15 cellular contexts compared by ENCODE assay signal in the genomic region with DNA sequence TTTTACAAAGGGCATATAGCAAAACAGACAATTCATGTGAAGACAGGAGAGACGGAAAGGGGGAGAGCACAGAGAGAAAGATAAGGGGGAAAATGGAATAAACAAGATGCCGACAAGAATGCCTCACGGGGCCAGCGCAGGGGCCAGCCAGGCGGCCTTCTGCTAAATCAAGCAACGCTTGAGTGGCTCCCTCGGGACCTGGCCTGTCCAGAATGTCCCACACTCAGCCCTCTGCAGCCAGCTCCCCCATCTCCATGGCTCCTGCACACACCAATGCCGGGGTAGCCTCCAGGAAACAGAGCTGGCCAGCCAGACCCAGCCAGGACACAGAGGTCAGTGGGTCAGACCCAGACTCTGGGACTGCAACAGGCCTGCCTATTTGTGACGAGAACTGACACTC.
DNase-seq lines count a peak whose midpoint lies in the region; ATAC-seq and TF ChIP-seq lines count a peak whose summit lies in the region.
"Had no signal": no experiment of that assay in that cellular context is flagged by ENCODE, and none has a peak within 500 bp of the region (broad histone marks: within the 10 kb centered on the region; RNA-seq: fewer than 3 reads in every experiment).

No MANE protein-coding gene starts in this region.

- TF ChIP-seq CTCF in cardiac muscle cell (IDR thresholded peaks at IDR 0.05; ENCODE audit: low read depth, low read length) (no peak), nephron progenitor cell (IDR thresholded peaks at IDR 0.05) (no peak), thyroid gland (IDR thresholded peaks at IDR 0.05) (no peak)

- peaks cover 3% of the 10 kb centered on the region for H3K36me3 Mint-ChIP-seq in nephron progenitor cell (ENCODE audit: low read depth)

- DNase-seq in amygdala (lab: John Stamatoyannopoulos, UW) (peak in 30 of 56 donors; percentile 7 to 73 (median 32)), cardiac muscle cell (ENCODE audit: low read depth in 1 of 2, low spot score in 1 of 2) (peak; percentile 42 to 71), nephron progenitor cell (peak; percentile 84), thyroid gland (peak; percentile 34 to 43), NCI-H2107 (lab: John Stamatoyannopoulos, UW) (no peak)
- DNase-seq: activated T-cell treated with anti-CD3 and anti-CD28 coated beads, Interleukin-2, amount 50 U/mL, for 48 hours; central memory CD4-positive, alpha-beta T cell; erythroblast; NCI-H2081 treated with DMSO at 0.1 percent for 48 hours; stomach had no signal

- ATAC-seq in HG02981 (IDR thresholded peaks at IDR 0.05; ENCODE audit: unreplicated experiment) (no peak), HG02588 (IDR thresholded peaks at IDR 0.05; ENCODE audit: unreplicated experiment) (no peak), GM19324 (IDR thresholded peaks at IDR 0.05; ENCODE audit: low FRiP score, unreplicated experiment) (no peak)
- ATAC-seq: activated CD4-positive, CD25-positive, alpha-beta regulatory T cell treated with anti-CD3 and anti-CD28 coated beads, Interleukin-2, amount 50 U/mL, for 24 hours had no signal

- H3K9me3 ChIP-seq in cardiac muscle cell (ENCODE audit: low read depth) (no peaks in the 10 kb centered on the region), thyroid gland (no peaks in the 10 kb centered on the region)
- H3K9me3 ChIP-seq: stomach had no signal

- H3K27ac ChIP-seq in cardiac muscle cell (peak overlapping the region; percentile 88), thyroid gland (peak overlapping the region in 1 of 3 donors; percentile 3)
- H3K27ac ChIP-seq: KMS-11 had no signal

- H3K4me1 ChIP-seq in cardiac muscle cell (ENCODE audit: low read depth) (peaks cover 25% of the 10 kb centered on the region), thyroid gland (no peaks in the 10 kb centered on the region)

- peaks cover 70% of the 10 kb centered on the region for H3K4me1 Mint-ChIP-seq in nephron progenitor cell

- H3K4me3 Mint-ChIP-seq in nephron progenitor cell: peak overlapping the region; percentile 68

- peaks cover 11% of the 10 kb centered on the region for H3K27me3 Mint-ChIP-seq in nephron progenitor cell (ENCODE audit: low read depth, poor library complexity)

- H3K36me3 ChIP-seq in cardiac muscle cell (no peaks in the 10 kb centered on the region), thyroid gland (no peaks in the 10 kb centered on the region)
- H3K36me3 ChIP-seq: stomach had no signal

- H3K27me3 ChIP-seq in cardiac muscle cell (no peaks in the 10 kb centered on the region), thyroid gland (no peaks in the 10 kb centered on the region)
- H3K27me3 ChIP-seq: stomach had no signal

- 23% methylated on average over 9 of the region's 9 CpGs for WGBS in thyroid gland, 2 donors

- H3K4me3 ChIP-seq in cardiac muscle cell (no peak overlapping the region), thyroid gland (replicated peaks in 1 of 3) (no peak overlapping the region)
- H3K4me3 ChIP-seq: stomach had no signal

- peaks cover 11% of the 10 kb centered on the region for H3K9me3 Mint-ChIP-seq in nephron progenitor cell

- intact Hi-C loops in thyroid gland (cut with DNase I): no loop called here

- no peak for TF ChIP-seq POLR2A in thyroid gland (IDR thresholded peaks at IDR 0.05)

- H3K27ac Mint-ChIP-seq in nephron progenitor cell: peak overlapping the region; percentile 99
